ENCODE assay signal across 16 cellular contexts in the genomic region with DNA sequence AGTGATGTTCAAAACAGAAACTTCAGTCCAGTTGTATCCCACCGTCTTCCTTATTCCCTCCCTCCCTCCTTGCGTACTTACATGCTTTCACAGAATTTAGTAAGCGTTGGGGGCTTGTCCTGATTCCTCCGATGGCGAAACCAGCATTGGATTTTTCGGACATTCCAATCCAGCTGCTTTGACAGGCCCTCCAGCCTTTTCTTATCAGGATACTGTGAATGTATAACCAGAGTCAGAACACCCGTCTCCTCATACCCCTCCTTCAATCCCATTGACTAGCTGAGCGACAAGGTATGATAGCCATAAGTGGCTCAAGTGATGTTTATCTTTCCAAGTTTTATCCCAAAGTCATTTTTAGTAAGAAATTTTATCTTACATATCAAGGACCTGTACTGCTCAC. TPM values are rescaled to one million over a fixed set of nuclear protein-coding genes. Genes with fewer than 3 reads are reported as not detected.
DNase-seq lines count a peak whose midpoint lies in the region; ATAC-seq and TF ChIP-seq lines count a peak whose summit lies in the region.
"Had no signal": no experiment of that assay in that cellular context is flagged by ENCODE, and none has a peak within 500 bp of the region (broad histone marks: within the 10 kb centered on the region; RNA-seq: fewer than 3 reads in every experiment).

No MANE protein-coding gene starts in this region.

- peak; percentile 67 for DNase-seq in HuH-7 (ENCODE audit: low spot score)
- no peak for DNase-seq in body of pancreas
- no peak for DNase-seq in lower lobe of right lung
- no peak for DNase-seq in upper lobe of right lung
- DNase-seq in posterior vena cava (ENCODE audit: low spot score) = no peak
- DNase-seq in retina = no peak
- DNase-seq in T-helper 9 cell = no peak
- DNase-seq: Calu3; CD4-positive, alpha-beta T cell; CD8-positive, alpha-beta memory T cell; DMS53; DND-41; GOT3; HFFc6 had no signal

- no peaks in the 10 kb centered on the region for H3K9me3 ChIP-seq in body of pancreas
- H3K9me3 ChIP-seq in lower lobe of right lung = no peaks in the 10 kb centered on the region
- no peaks in the 10 kb centered on the region for H3K9me3 ChIP-seq in upper lobe of right lung
- H3K9me3 ChIP-seq: BLaER1, HAP-1 had no signal

- TF ChIP-seq POLR2A in body of pancreas (IDR thresholded peaks at IDR 0.05) = no peak

- H3K36me3 ChIP-seq in body of pancreas (replicated peaks in 1 of 2; ENCODE audit: insufficient read depth in 1 of 2, low read depth in 2 of 2) = peaks cover 0 to 2% of the 10 kb centered on the region in 2 donors
- H3K36me3 ChIP-seq in lower lobe of right lung = peaks cover 46% of the 10 kb centered on the region
- peaks cover 42% of the 10 kb centered on the region for H3K36me3 ChIP-seq in upper lobe of right lung

- TF ChIP-seq CTCF in body of pancreas (IDR thresholded peaks at IDR 0.05) = no peak
- no peak for TF ChIP-seq CTCF in lower lobe of right lung (IDR thresholded peaks at IDR 0.05)
- no peak for TF ChIP-seq CTCF in upper lobe of right lung (IDR thresholded peaks at IDR 0.05)

- ATAC-seq in body of pancreas = peak; percentile 45
- ATAC-seq in lower lobe of right lung = peak; percentile 61 to 81
- ATAC-seq in upper lobe of right lung = peak; percentile 67

- 60 to 69% methylated on average over 8 of the region's 8 CpGs for WGBS in body of pancreas, 2 donors

- H3K27me3 ChIP-seq in body of pancreas = no peaks in the 10 kb centered on the region
- H3K27me3 ChIP-seq in lower lobe of right lung (ENCODE audit: low read depth) = no peaks in the 10 kb centered on the region
- no peaks in the 10 kb centered on the region for H3K27me3 ChIP-seq in upper lobe of right lung
- H3K27me3 ChIP-seq: BLaER1 had no signal

- peaks cover 3% of the 10 kb centered on the region for H3K4me1 ChIP-seq in body of pancreas
- peaks cover 7% of the 10 kb centered on the region for H3K4me1 ChIP-seq in lower lobe of right lung
- H3K4me1 ChIP-seq in upper lobe of right lung = no peaks in the 10 kb centered on the region
- H3K4me1 ChIP-seq: BLaER1, HAP-1 had no signal

- H3K4me3 ChIP-seq in body of pancreas (no peak overlapping the region), lower lobe of right lung (no peak overlapping the region), upper lobe of right lung (no peak overlapping the region)
- H3K4me3 ChIP-seq: BLaER1, HAP-1 had no signal

- intact Hi-C loops in body of pancreas (cut with DNase I) (no loop called here), lower lobe of right lung (cut with DNase I) (no loop called here), upper lobe of right lung (cut with DNase I) (no loop called here), posterior vena cava (cut with DNase I) (no loop called here)

- H3K27ac ChIP-seq in body of pancreas (peak overlapping the region in 2 of 4 donors; percentile 6 to 24), lower lobe of right lung (no peak overlapping the region), upper lobe of right lung (no peak overlapping the region)
- H3K27ac ChIP-seq: BLaER1 had no signal

RNA-seq across cellular contexts. Expression of gene CERS5, which starts 24.2 kb away (rescaled TPM):
- total RNA-seq in body of pancreas (10 to 100 TPM; 17.8 to 20.2 TPM), lower lobe of right lung (37.7 TPM), upper lobe of right lung (33.2 TPM), posterior vena cava (10 to 100 TPM; 43.3 to 44.0 TPM)

RNA-seq across cellular contexts. Expression of gene COX14, which starts 31.0 kb away (rescaled TPM):
- 10 to 100 TPM; 14.5 to 47.8 TPM for total RNA-seq in body of pancreas
- 68.0 TPM for total RNA-seq in lower lobe of right lung
- 68.5 TPM for total RNA-seq in upper lobe of right lung
- 10 to 100 TPM; 44.7 to 54.3 TPM for total RNA-seq in posterior vena cava

RNA-seq across cellular contexts. Expression of gene GPD1, which starts 39.2 kb away (rescaled TPM):
- 100 to 1,000 TPM in 1 of 2 donors, 1 to 10 TPM in 1; 7.0 to 232 TPM for total RNA-seq in body of pancreas
- 67.0 TPM for total RNA-seq in lower lobe of right lung
- total RNA-seq in upper lobe of right lung = 32.9 TPM
- total RNA-seq in posterior vena cava = 1 to 10 TPM; 1.5 to 4.5 TPM

RNA-seq across cellular contexts. Expression of gene SMARCD1, which starts 57.9 kb away (rescaled TPM):
- 10 to 100 TPM; 34.2 to 52.7 TPM for total RNA-seq in body of pancreas
- total RNA-seq in lower lobe of right lung = 44.2 TPM
- 44.0 TPM for total RNA-seq in upper lobe of right lung
- total RNA-seq in posterior vena cava = 10 to 100 TPM; 27.9 to 33.0 TPM
